16 cellular contexts compared by ENCODE assay signal in genomic region chr6:119676971-119677370, GRCh38.
"Had no signal": no experiment of that assay in that cellular context is flagged by ENCODE, and none has a peak within 500 bp of the region (broad histone marks: within the 10 kb centered on the region; RNA-seq: fewer than 3 reads in every experiment).

No MANE protein-coding gene starts in this region.

- H3K9me3 ChIP-seq: esophagus muscularis mucosa, gastrocnemius medialis, heart right ventricle, ovary, stomach, uterus had no signal

- H3K27ac ChIP-seq: esophagus muscularis mucosa, gastrocnemius medialis, heart right ventricle, ovary, stomach, uterus had no signal

- H3K36me3 Mint-ChIP-seq: activated CD8-positive, alpha-beta memory T cell treated with anti-CD3 and anti-CD28 coated beads, Interleukin-2, amount 10 ng/mL, durations not matched to agents 7 days and 5 days; activated naive CD4-positive, alpha-beta T cell treated with anti-CD3 and anti-CD28 coated beads, Interleukin-2, amount 50 U/mL, for 24 hours had no signal

- H3K9me3 Mint-ChIP-seq: activated naive CD4-positive, alpha-beta T cell treated with anti-CD3 and anti-CD28 coated beads, Interleukin-2, amount 50 U/mL, for 24 hours; activated T-cell treated with anti-CD3 and anti-CD28 coated beads, Interleukin-2, amount 50 U/mL, for 24 hours; T-helper 2 cell treated with Interferon-gamma antibody and Interleukin-4, amounts not matched to agents 5 μg/mL and 100 μg/mL, for 36 hours had no signal

- H3K27ac Mint-ChIP-seq: activated CD8-positive, alpha-beta memory T cell treated with anti-CD3 and anti-CD28 coated beads, Interleukin-2, amount 10 ng/mL, durations not matched to agents 7 days and 5 days; activated naive CD4-positive, alpha-beta T cell treated with anti-CD3 and anti-CD28 coated beads, Interleukin-2, amount 50 U/mL, for 24 hours; activated T-cell treated with anti-CD3 and anti-CD28 coated beads, Interleukin-2, amount 50 U/mL, for 24 hours; T-helper 2 cell treated with Interferon-gamma antibody and Interleukin-4, amounts not matched to agents 5 μg/mL and 100 μg/mL, for 36 hours had no signal

- H3K27me3 ChIP-seq: esophagus muscularis mucosa, gastrocnemius medialis, heart right ventricle, ovary, stomach, uterus had no signal

- H3K4me1 Mint-ChIP-seq: activated CD8-positive, alpha-beta memory T cell treated with anti-CD3 and anti-CD28 coated beads, Interleukin-2, amount 10 ng/mL, durations not matched to agents 7 days and 5 days; activated naive CD4-positive, alpha-beta T cell treated with anti-CD3 and anti-CD28 coated beads, Interleukin-2, amount 50 U/mL, for 24 hours had no signal

- H3K4me3 Mint-ChIP-seq: activated CD8-positive, alpha-beta memory T cell treated with anti-CD3 and anti-CD28 coated beads, Interleukin-2, amount 10 ng/mL, durations not matched to agents 7 days and 5 days; activated naive CD4-positive, alpha-beta T cell treated with anti-CD3 and anti-CD28 coated beads, Interleukin-2, amount 50 U/mL, for 24 hours; activated T-cell treated with anti-CD3 and anti-CD28 coated beads, Interleukin-2, amount 50 U/mL, for 24 hours; T-helper 2 cell treated with Interferon-gamma antibody and Interleukin-4, amounts not matched to agents 5 μg/mL and 100 μg/mL, for 36 hours had no signal

- DNase-seq: activated CD4-positive, alpha-beta T cell treated with anti-CD3 and anti-CD28 coated beads for 1 hour; activated CD4-positive, alpha-beta T cell treated with anti-CD3 and anti-CD28 coated beads, Interleukin-2, amount 50 U/mL, for 48 hours; activated CD8-positive, alpha-beta memory T cell treated with anti-CD3 and anti-CD28 coated beads, Interleukin-2, amount 10 ng/mL, durations not matched to agents 7 days and 5 days; activated effector memory CD4-positive, alpha-beta T cell treated with Interleukin-2 at 50 U/mL for 16 hours; activated T-cell treated with anti-CD3 and anti-CD28 coated beads, Interleukin-2, amount 50 U/mL, for 24 hours; amniotic stem cell; gastrocnemius medialis; heart right ventricle; left ventricle myocardium superior; mesendoderm; ovary; stomach; uterus had no signal

- H3K36me3 ChIP-seq: esophagus muscularis mucosa, gastrocnemius medialis, heart right ventricle, ovary, stomach, uterus had no signal

- H3K27me3 Mint-ChIP-seq: activated naive CD4-positive, alpha-beta T cell treated with anti-CD3 and anti-CD28 coated beads, Interleukin-2, amount 50 U/mL, for 24 hours; activated T-cell treated with anti-CD3 and anti-CD28 coated beads, Interleukin-2, amount 50 U/mL, for 24 hours had no signal

- H3K4me1 ChIP-seq: esophagus muscularis mucosa, gastrocnemius medialis, heart right ventricle, stomach, uterus had no signal

- H3K4me3 ChIP-seq: esophagus muscularis mucosa, gastrocnemius medialis, heart right ventricle, ovary, stomach, uterus had no signal
